Comparison of ENCODE assay signal across 15 cellular contexts in the genomic region with DNA sequence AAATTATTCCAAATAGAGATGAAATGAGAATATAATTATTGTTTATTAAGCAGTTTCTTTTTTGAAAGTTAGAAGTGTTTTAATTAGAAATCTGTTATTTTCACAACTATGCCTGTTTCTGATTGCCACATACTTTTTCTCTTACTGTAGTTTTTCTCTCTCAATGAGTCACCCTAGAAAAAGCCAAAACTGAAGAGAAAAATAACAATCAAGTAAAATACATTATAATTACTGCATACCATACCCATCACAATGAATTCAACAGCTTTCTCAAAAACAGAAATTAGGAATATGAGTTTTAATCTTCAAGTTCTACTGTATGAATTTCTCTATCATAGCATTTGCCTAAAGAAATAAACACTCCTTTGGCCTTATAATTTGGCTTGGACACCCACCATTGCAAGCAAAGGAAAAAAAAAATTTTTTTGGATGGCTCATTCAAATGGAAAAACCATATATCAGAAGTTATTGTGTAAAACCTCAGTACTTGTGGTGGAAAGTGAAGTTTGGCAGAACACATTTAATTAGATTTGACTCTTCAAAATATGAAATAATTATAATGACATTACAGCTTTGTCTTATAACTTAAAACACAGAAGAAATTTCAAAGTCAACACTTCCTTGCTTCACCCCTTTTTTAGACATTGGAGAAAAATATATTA.
DNase-seq lines count a peak whose midpoint lies in the region; ATAC-seq and TF ChIP-seq lines count a peak whose summit lies in the region.
"Had no signal": no experiment of that assay in that cellular context is flagged by ENCODE, and none has a peak within 500 bp of the region (broad histone marks: within the 10 kb centered on the region; RNA-seq: fewer than 3 reads in every experiment).

No MANE protein-coding gene starts in this region.

- TF ChIP-seq POLR2A in stomach (IDR thresholded peaks at IDR 0.05), result no peak

- ATAC-seq in GM21526 (IDR thresholded peaks at IDR 0.05; ENCODE audit: low FRiP score, unreplicated experiment) (no peak), GM18907 (IDR thresholded peaks at IDR 0.05; ENCODE audit: unreplicated experiment) (no peak)
- ATAC-seq: activated CD4-positive, CD25-positive, alpha-beta regulatory T cell treated with anti-CD3 and anti-CD28 coated beads, Interleukin-2, amount 50 U/mL, for 24 hours; psoas muscle had no signal

- POLR2A ChIA-PET in PC-9 (lab: Charles Lee; ENCODE audit: unreplicated experiment) (no interaction called here), Caco-2 (lab: Charles Lee) (no interaction called here)

- TF ChIP-seq EP300 in stomach (IDR thresholded peaks at IDR 0.05), result no peak

- H3K4me3 ChIP-seq in PC-9, result no peak overlapping the region
- H3K4me3 ChIP-seq in Caco-2 (ENCODE audit: low read depth, low read length), result no peak overlapping the region
- H3K4me3 ChIP-seq in stomach, result no peak overlapping the region
- H3K4me3 ChIP-seq: psoas muscle had no signal

- no peaks in the 10 kb centered on the region for H3K36me3 Mint-ChIP-seq in Caco-2 (ENCODE audit: insufficient read depth, unreplicated experiment)

- H3K9me3 ChIP-seq in PC-9 (ENCODE audit: insufficient read depth, low read depth) (0 out of 2 replicates have a peak, but pooled peaks cover 4% of the 10 kb centered on the region), Caco-2 (no peaks in the 10 kb centered on the region), stomach (no peaks in the 10 kb centered on the region)
- H3K9me3 ChIP-seq: psoas muscle had no signal

- no peaks in the 10 kb centered on the region for H3K27me3 Mint-ChIP-seq in Caco-2 (ENCODE audit: insufficient read depth, unreplicated experiment)

- no peak overlapping the region for H3K4me3 Mint-ChIP-seq in Caco-2 (ENCODE audit: unreplicated experiment)
- H3K4me3 Mint-ChIP-seq: endodermal cell had no signal

- H3K27ac Mint-ChIP-seq in Caco-2 (ENCODE audit: unreplicated experiment), result no peak overlapping the region
- H3K27ac Mint-ChIP-seq: endodermal cell had no signal

- CTCF ChIA-PET in PC-9 (lab: Charles Lee) (no interaction called here), Caco-2 (lab: Charles Lee) (no interaction called here)

- TF ChIP-seq CTCF in PC-9 (conservative IDR thresholded peaks at IDR 0.05), result no peak
- no peak for TF ChIP-seq CTCF in Caco-2 (IDR thresholded peaks at IDR 0.05; ENCODE audit: insufficient read depth in 1 of 2, low read depth in 1 of 2, low read length in 1 of 2, severe bottlenecking in 1 of 2, unreplicated experiment in 1 of 2)
- no peak for TF ChIP-seq CTCF in stomach (IDR thresholded peaks at IDR 0.05)

- H3K79me2 ChIP-seq in PC-9 (ENCODE audit: low read depth), result no peaks in the 10 kb centered on the region

- H3K27me3 ChIP-seq in PC-9 (ENCODE audit: insufficient read depth, low read depth) (no peaks in the 10 kb centered on the region), Caco-2 (replicated peaks; ENCODE audit: control insufficient read depth, insufficient read depth, low read length) (no peaks in the 10 kb centered on the region), stomach (no peaks in the 10 kb centered on the region)

- no peaks in the 10 kb centered on the region for H4K20me1 ChIP-seq in PC-9 (ENCODE audit: insufficient read depth)

- peak overlapping the region; percentile 37 for H3K4me2 ChIP-seq in PC-9

- peak overlapping the region; percentile 55 for H3K27ac ChIP-seq in PC-9
- H3K27ac ChIP-seq in stomach, result no peak overlapping the region
- H3K27ac ChIP-seq: psoas muscle had no signal

- 0 out of 2 replicates have a peak, but pooled peaks cover 5% of the 10 kb centered on the region for H3F3A ChIP-seq in PC-9 (ENCODE audit: insufficient read depth, low read depth)

- no peaks in the 10 kb centered on the region for H3K4me1 Mint-ChIP-seq in Caco-2 (ENCODE audit: low read depth, unreplicated experiment)

- H3K4me1 ChIP-seq in PC-9 (replicated peaks; ENCODE audit: insufficient read depth) (peaks cover 13% of the 10 kb centered on the region), Caco-2 (no peaks in the 10 kb centered on the region), stomach (peaks cover 0 to 9% (median 0%) of the 10 kb centered on the region in 4 donors)
- H3K4me1 ChIP-seq: psoas muscle had no signal

- H2AFZ ChIP-seq in PC-9, result no peak overlapping the region

- H3K9me3 Mint-ChIP-seq in Caco-2 (ENCODE audit: unreplicated experiment), result no peaks in the 10 kb centered on the region
- H3K9me3 Mint-ChIP-seq: endodermal cell had no signal

- BruUV-seq in PC-9 (replicated peaks; lab: Mats Ljungman, UMichigan), result no TSS peak
- BruUV-seq in Caco-2 (replicated peaks; lab: Mats Ljungman, UMichigan), result no TSS peak

- H3K9me2 ChIP-seq in PC-9 (ENCODE audit: insufficient read depth), result no peaks in the 10 kb centered on the region

- DNase-seq in Daoy (ENCODE audit: low read depth) (peak; percentile 11), PC-9 (no peak), dermis microvascular lymphatic vessel endothelial cell (ENCODE audit: low read depth in 2 of 2) (peak; percentile 24 to 43), myocyte (ENCODE audit: low read depth) (peak; percentile 28), Caco-2 (no peak), stomach (no peak)
- DNase-seq: activated T-cell treated with anti-CD3 and anti-CD28 coated beads, Interleukin-2, amount 50 U/mL, for 1 hour; endodermal cell; NCI-H2081 treated with DMSO at 0.1 percent for 48 hours; psoas muscle; stimulated activated CD4-positive, alpha-beta T cell treated with anti-CD3 and anti-CD28 coated beads, Interleukin-4, amount 100 ng/mL, for 1 hour; stimulated activated naive CD4-positive, alpha-beta T cell had no signal

- H3K36me3 ChIP-seq in PC-9 (ENCODE audit: low read depth) (no peaks in the 10 kb centered on the region), Caco-2 (ENCODE audit: control insufficient read depth, insufficient read depth, low read length) (no peaks in the 10 kb centered on the region), stomach (peaks cover 0 to 4% (median 0%) of the 10 kb centered on the region in 4 donors)

- intact Hi-C loops in PC-9 (cut with micrococcal nuclease; ENCODE audit: unreplicated experiment), result no loop called here
- intact Hi-C loops in Caco-2 (cut with micrococcal nuclease; ENCODE audit: unreplicated experiment), result no loop called here
- intact Hi-C loops in stomach (cut with DNase I; ENCODE audit: low total_unique reads), result no loop called here

Comparison
In these comparisons a context has a peak if more than half of its experiments do, and no peak if none do; other contexts are left out.
1. DNase-seq: peak in Daoy (single experiment), dermis microvascular lymphatic vessel endothelial cell (2 of 2) and myocyte (single experiment); none in PC-9 (0 of 2), Caco-2 (0 of 2) and stomach (single experiment).